Comparison of ENCODE assay signal across 23 cellular contexts in the genomic region with DNA sequence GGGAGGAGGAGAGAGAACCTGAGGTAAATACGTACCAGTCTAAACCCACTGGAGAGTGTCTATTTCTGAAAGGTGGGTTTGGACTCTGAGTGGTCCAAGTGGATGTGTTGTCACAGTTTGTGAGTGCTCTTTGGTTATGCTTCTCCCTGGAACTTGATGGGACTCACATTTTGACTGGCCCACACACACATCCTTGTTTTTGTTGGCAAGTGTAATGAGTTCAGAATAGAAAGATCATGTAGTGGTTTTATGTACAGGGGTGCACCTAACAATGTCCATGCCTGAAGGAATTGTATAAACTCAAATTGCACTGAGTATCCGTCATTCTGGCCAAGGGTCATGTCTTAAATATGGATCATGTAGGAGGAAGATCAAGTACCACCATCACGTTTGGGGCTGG. TPM values are rescaled to one million over a fixed set of nuclear protein-coding genes. Genes with fewer than 3 reads are reported as not detected.
DNase-seq lines count a peak whose midpoint lies in the region; ATAC-seq and TF ChIP-seq lines count a peak whose summit lies in the region.
"Had no signal": no experiment of that assay in that cellular context is flagged by ENCODE, and none has a peak within 500 bp of the region (broad histone marks: within the 10 kb centered on the region; RNA-seq: fewer than 3 reads in every experiment).

No MANE protein-coding gene starts in this region.

- peaks cover under 1% of the 10 kb centered on the region for H3K36me3 Mint-ChIP-seq in chondrocyte (ENCODE audit: low read depth)
- peaks cover 3% of the 10 kb centered on the region for H3K36me3 Mint-ChIP-seq in osteocyte (ENCODE audit: unreplicated experiment)
- no peaks in the 10 kb centered on the region for H3K36me3 Mint-ChIP-seq in activated CD4-positive, alpha-beta memory T cell treated with anti-CD3 and anti-CD28 coated beads for 36 hours
- H3K36me3 Mint-ChIP-seq in CD14-positive monocyte: no peaks in the 10 kb centered on the region

- no peak for DNase-seq in SK-N-SH
- no peak for DNase-seq in chondrocyte (ENCODE audit: low spot score)
- DNase-seq in osteocyte (ENCODE audit: extremely low spot score, unreplicated experiment): no peak
- DNase-seq in GF-D8 (lab: John Stamatoyannopoulos, UW): no peak
- no peak for DNase-seq in activated CD4-positive, alpha-beta memory T cell treated with anti-CD3 and anti-CD28 coated beads for 36 hours
- DNase-seq in CD14-positive monocyte (ENCODE audit: low spot score): no peak
- no peak for DNase-seq in upper lobe of left lung
- DNase-seq: CD8-positive, alpha-beta memory T cell; DMS 273 treated with DMSO at 0.1 percent for 48 hours; DMS79; H7; NCI-H1092; NCI-H1417 treated with DMSO at 0.1 percent for 48 hours; NCI-H1694 treated with DMSO at 0.1 percent for 48 hours; NCI-H2081; NCI-H2227 treated with DMSO at 0.1 percent for 48 hours; NCI-H526 treated with DMSO at 0.1 percent for 48 hours; Right ventricle myocardium superior; RPMI8226 had no signal

- TF ChIP-seq RAD21 in SK-N-SH (IDR thresholded peaks at IDR 0.05; ENCODE audit: low read length): no peak

- no peak overlapping the region for H2AFZ ChIP-seq in SK-N-SH (ENCODE audit: low read depth)

- H3K79me2 ChIP-seq in SK-N-SH (ENCODE audit: insufficient read depth): peaks cover 98% of the 10 kb centered on the region

- no peak overlapping the region for H3K9ac ChIP-seq in SK-N-SH

- H3K36me3 ChIP-seq in SK-N-SH (replicated peaks in 1 of 2; ENCODE audit: control insufficient read depth in 1 of 2, insufficient read depth in 2 of 2, low read length in 1 of 2): peaks cover 0 to 27% of the 10 kb centered on the region in 2 experiments
- H3K36me3 ChIP-seq in upper lobe of left lung: no peaks in the 10 kb centered on the region

- CTCF ChIA-PET in SK-N-SH (lab: Yijun Ruan, JAX): no interaction called here
- CTCF ChIA-PET in activated CD4-positive, alpha-beta memory T cell treated with anti-CD3 and anti-CD28 coated beads for 36 hours (lab: Charles Lee): no interaction called here

- peaks cover 20% of the 10 kb centered on the region for H3F3A ChIP-seq in SK-N-SH (replicated peaks; ENCODE audit: insufficient read depth)

- H3K27ac Mint-ChIP-seq in chondrocyte (ENCODE audit: unreplicated experiment): peak overlapping the region; percentile 50
- H3K27ac Mint-ChIP-seq in osteocyte (ENCODE audit: unreplicated experiment): peak overlapping the region; percentile 45
- no peak overlapping the region for H3K27ac Mint-ChIP-seq in activated CD4-positive, alpha-beta memory T cell treated with anti-CD3 and anti-CD28 coated beads for 36 hours
- H3K27ac Mint-ChIP-seq in CD14-positive monocyte: no peak overlapping the region
- H3K27ac Mint-ChIP-seq: B cell; CD8-positive, alpha-beta memory T cell had no signal

- 96% methylated on average over 3 of the region's 3 CpGs for WGBS in SK-N-SH (ENCODE audit: low lambda C conversion rate)
- 93 to 94% methylated on average over 3 of the region's 3 CpGs for WGBS in upper lobe of left lung, 2 donors

- H3K4me1 Mint-ChIP-seq in chondrocyte (ENCODE audit: low read depth) (peaks cover 62% of the 10 kb centered on the region), osteocyte (ENCODE audit: unreplicated experiment) (peaks cover 61% of the 10 kb centered on the region), CD14-positive monocyte (peaks cover 21% of the 10 kb centered on the region)
- H3K4me1 Mint-ChIP-seq in activated CD4-positive, alpha-beta memory T cell treated with anti-CD3 and anti-CD28 coated beads for 36 hours (ENCODE audit: low read depth): peaks cover 24% of the 10 kb centered on the region

- H3K4me3 Mint-ChIP-seq in chondrocyte (ENCODE audit: unreplicated experiment): no peak overlapping the region
- H3K4me3 Mint-ChIP-seq in osteocyte (ENCODE audit: unreplicated experiment): no peak overlapping the region
- no peak overlapping the region for H3K4me3 Mint-ChIP-seq in activated CD4-positive, alpha-beta memory T cell treated with anti-CD3 and anti-CD28 coated beads for 36 hours
- no peak overlapping the region for H3K4me3 Mint-ChIP-seq in CD14-positive monocyte
- H3K4me3 Mint-ChIP-seq: B cell; CD8-positive, alpha-beta memory T cell had no signal

- intact Hi-C loops in activated CD4-positive, alpha-beta memory T cell treated with anti-CD3 and anti-CD28 coated beads for 36 hours (cut with micrococcal nuclease): loop anchor here (10.0 kb wide), 1 partner anchor 504 kb away; the partner anchor contains the start of gene MED21
- intact Hi-C loops in CD14-positive monocyte (cut with micrococcal nuclease): no loop called here

- peaks cover 4 to 10% of the 10 kb centered on the region in 2 experiments; a peak in 1 of 4 replicates for H3K4me1 ChIP-seq in SK-N-SH (ENCODE audit: control insufficient read depth in 1 of 2, insufficient read depth in 2 of 2, low read depth in 1 of 2, low read length in 1 of 2)
- peaks cover 6 to 29% (median 16%) of the 10 kb centered on the region in 4 donors for H3K4me1 ChIP-seq in upper lobe of left lung

- H3K9me2 ChIP-seq in SK-N-SH: no peaks in the 10 kb centered on the region

- H3K9me3 ChIP-seq in SK-N-SH (no peaks in the 10 kb centered on the region), upper lobe of left lung (no peaks in the 10 kb centered on the region)

- no peak for TF ChIP-seq CTCF in SK-N-SH (IDR thresholded peaks at IDR 0.05)
- no peak for TF ChIP-seq CTCF in chondrocyte (IDR thresholded peaks at IDR 0.05)
- TF ChIP-seq CTCF in osteocyte (IDR thresholded peaks at IDR 0.05): no peak
- no peak for TF ChIP-seq CTCF in CD14-positive monocyte (IDR thresholded peaks at IDR 0.05)
- TF ChIP-seq CTCF in upper lobe of left lung (IDR thresholded peaks at IDR 0.05): no peak

- no peaks in the 10 kb centered on the region for H3K27me3 Mint-ChIP-seq in chondrocyte (ENCODE audit: low read depth)
- no peaks in the 10 kb centered on the region for H3K27me3 Mint-ChIP-seq in osteocyte (ENCODE audit: unreplicated experiment)
- H3K27me3 Mint-ChIP-seq in activated CD4-positive, alpha-beta memory T cell treated with anti-CD3 and anti-CD28 coated beads for 36 hours: peaks cover 5% of the 10 kb centered on the region
- H3K27me3 Mint-ChIP-seq in CD14-positive monocyte (ENCODE audit: low read depth in 3 of 3): peaks cover 0 to 4% (median 2%) of the 10 kb centered on the region in 3 donors
- H3K27me3 Mint-ChIP-seq: B cell had no signal

- no peaks in the 10 kb centered on the region for H3K27me3 ChIP-seq in SK-N-SH (ENCODE audit: insufficient read depth)
- H3K27me3 ChIP-seq in upper lobe of left lung: no peaks in the 10 kb centered on the region

- ATAC-seq in SK-N-SH treated with all-trans-retinoic acid at 6 μM for 48 hours: no peak
- no peak for ATAC-seq in upper lobe of left lung (ENCODE audit: low FRiP score in 2 of 2)

- H3K27ac ChIP-seq in SK-N-SH (ENCODE audit: low read depth in 2 of 2, low read length in 1 of 2) (no peak overlapping the region), upper lobe of left lung (no peak overlapping the region)
- H3K27ac ChIP-seq: 22Rv1, C4-2B had no signal

- TF ChIP-seq EP300 in SK-N-SH (IDR thresholded peaks at IDR 0.05; ENCODE audit: borderline replicate concordance in 1 of 2, low read depth in 1 of 2, low read length in 1 of 2) (no peak), upper lobe of left lung (IDR thresholded peaks at IDR 0.05) (no peak)

- POLR2A ChIA-PET in SK-N-SH (lab: Yijun Ruan, JAX): no interaction called here
- POLR2A ChIA-PET in activated CD4-positive, alpha-beta memory T cell treated with anti-CD3 and anti-CD28 coated beads for 36 hours (lab: Charles Lee): no interaction called here

- peaks cover 64% of the 10 kb centered on the region for H4K20me1 ChIP-seq in SK-N-SH (ENCODE audit: insufficient read depth)

- TF ChIP-seq POLR2A in upper lobe of left lung (IDR thresholded peaks at IDR 0.05): no peak

- H3K9me3 Mint-ChIP-seq in chondrocyte (ENCODE audit: low read depth) (no peaks in the 10 kb centered on the region), osteocyte (ENCODE audit: unreplicated experiment) (no peaks in the 10 kb centered on the region), CD14-positive monocyte (no peaks in the 10 kb centered on the region)
- H3K9me3 Mint-ChIP-seq in activated CD4-positive, alpha-beta memory T cell treated with anti-CD3 and anti-CD28 coated beads for 36 hours: no peaks in the 10 kb centered on the region
- H3K9me3 Mint-ChIP-seq: CD8-positive, alpha-beta memory T cell had no signal

- H3K4me3 ChIP-seq in SK-N-SH (ENCODE audit: low read depth in 2 of 2, low read length in 1 of 2) (no peak overlapping the region), upper lobe of left lung (no peak overlapping the region)

- peak overlapping the region; percentile 17; the same call in 1 of the 2 replicates for H3K4me2 ChIP-seq in SK-N-SH

TF ChIP-seq in SK-N-SH, 30 proteins besides CTCF, POLR2A, EP300 and RAD21 (continues in another document):
- no peak for TF ChIP-seq ELF1 (IDR thresholded peaks at IDR 0.05)
- no peak for TF ChIP-seq POLR2AphosphoS5 (IDR thresholded peaks at IDR 0.05; ENCODE audit: low read depth, low read length)
- TF ChIP-seq RXRA (IDR thresholded peaks at IDR 0.05; ENCODE audit: borderline replicate concordance, low read depth): no peak

TF ChIP-seq in SK-N-SH treated with all-trans-retinoic acid at 6 μM for 48 hours, 23 proteins besides CTCF, POLR2A, EP300 and RAD21 (continues in another document):
- no peak for TF ChIP-seq ZNF565 (CRISPR knock-in tag; conservative IDR thresholded peaks at IDR 0.05; ENCODE audit: low read depth)
- TF ChIP-seq, protein P1, sequence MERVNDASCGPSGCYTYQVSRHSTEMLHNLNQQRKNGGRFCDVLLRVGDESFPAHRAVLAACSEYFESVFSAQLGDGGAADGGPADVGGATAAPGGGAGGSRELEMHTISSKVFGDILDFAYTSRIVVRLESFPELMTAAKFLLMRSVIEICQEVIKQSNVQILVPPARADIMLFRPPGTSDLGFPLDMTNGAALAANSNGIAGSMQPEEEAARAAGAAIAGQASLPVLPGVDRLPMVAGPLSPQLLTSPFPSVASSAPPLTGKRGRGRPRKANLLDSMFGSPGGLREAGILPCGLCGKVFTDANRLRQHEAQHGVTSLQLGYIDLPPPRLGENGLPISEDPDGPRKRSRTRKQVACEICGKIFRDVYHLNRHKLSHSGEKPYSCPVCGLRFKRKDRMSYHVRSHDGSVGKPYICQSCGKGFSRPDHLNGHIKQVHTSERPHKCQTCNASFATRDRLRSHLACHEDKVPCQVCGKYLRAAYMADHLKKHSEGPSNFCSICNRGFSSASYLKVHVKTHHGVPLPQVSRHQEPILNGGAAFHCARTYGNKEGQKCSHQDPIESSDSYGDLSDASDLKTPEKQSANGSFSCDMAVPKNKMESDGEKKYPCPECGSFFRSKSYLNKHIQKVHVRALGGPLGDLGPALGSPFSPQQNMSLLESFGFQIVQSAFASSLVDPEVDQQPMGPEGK (CRISPR knock-in tag; IDR thresholded peaks at IDR 0.05; ENCODE audit: borderline replicate concordance): no peak
- TF ChIP-seq GLIS3 (CRISPR knock-in tag; IDR thresholded peaks at IDR 0.05): no peak

RNA-seq across cellular contexts. Expression of gene PPFIBP1, which starts 4.8 kb away (rescaled TPM):
- polyA plus RNA-seq in SK-N-SH (2012; rRNA removed) (55.0 and 74.3 TPM in 2 replicates), CD14-positive monocyte (under 1 TPM; 0.25 to 0.79 TPM)
- 60.6 and 69.2 TPM in 2 replicates for polyA plus RNA-seq in SK-N-SH (2012; cell fraction: cytosol; rRNA removed)
- polyA plus RNA-seq in SK-N-SH (2012; cell fraction: nucleus; rRNA removed): 89.8 and 149 TPM in 2 replicates
- total RNA-seq in chondrocyte (83.6 to 87.6 TPM (median 85.0 TPM) in 3 replicates), osteocyte (81.5 and 84.1 TPM in 2 replicates), upper lobe of left lung (100 to 1,000 TPM in 3 of 6 donors, 10 to 100 TPM in 3; 67.5 to 129 (median 101) TPM)
- total RNA-seq in activated CD4-positive, alpha-beta memory T cell treated with anti-CD3 and anti-CD28 coated beads for 36 hours: 10 to 100 TPM; 14.1 to 14.9 TPM

Comparison
In these comparisons a context has a peak if more than half of its experiments do, and no peak if none do; other contexts are left out.
1. H3K27ac Mint-ChIP-seq: peak in chondrocyte (single experiment) and osteocyte (single experiment); none in activated CD4-positive, alpha-beta memory T cell treated with anti-CD3 and anti-CD28 coated beads for 36 hours (single experiment) and CD14-positive monocyte (0 of 7).